Comparison of ENCODE assay signal across 18 cellular contexts in genomic region chr14:58574623-58575022, GRCh38.
DNase-seq lines count a peak whose midpoint lies in the region; ATAC-seq and TF ChIP-seq lines count a peak whose summit lies in the region.
"Had no signal": no experiment of that assay in that cellular context is flagged by ENCODE, and none has a peak within 500 bp of the region (broad histone marks: within the 10 kb centered on the region; RNA-seq: fewer than 3 reads in every experiment).

No MANE protein-coding gene starts in this region.

- no peaks in the 10 kb centered on the region for H3K9me3 Mint-ChIP-seq in GM23338
- H3K9me3 Mint-ChIP-seq: natural killer cell treated with Interleukin-12 subunit alpha and Interleukin-12 subunit beta and Interleukin-15 and Interleukin-18, amount 100 ng/mL, for 72 hours; T-helper 1 cell treated with Interleukin-12 subunit alpha and Interleukin-12 subunit beta and Interleukin-4 antibody, amounts not matched to agents 30 μg/mL and 1 μg/mL, for 36 hours had no signal

- ATAC-seq in GM23338 (peak; percentile 73), foreskin keratinocyte (peak; percentile 31), HG02938 (IDR thresholded peaks at IDR 0.05; ENCODE audit: unreplicated experiment) (no peak), upper lobe of left lung (ENCODE audit: low FRiP score in 2 of 2) (no peak), HG02885 (IDR thresholded peaks at IDR 0.05; ENCODE audit: poor library complexity, unreplicated experiment) (no peak)
- ATAC-seq: natural killer cell treated with Interleukin-12 subunit alpha and Interleukin-12 subunit beta and Interleukin-15 and Interleukin-18, amount 100 ng/mL, for 72 hours had no signal

- TF ChIP-seq CTCF in BE2C (IDR thresholded peaks at IDR 0.05; ENCODE audit: low read depth, low read length) (0 out of 2 replicates have a peak, but pooled peaks have one; percentile 12), GM23338 (conservative IDR thresholded peaks at IDR 0.05; ENCODE audit: low read depth in 2 of 2) (peak; percentile 62 to 69), SK-N-SH (IDR thresholded peaks at IDR 0.05) (peak; percentile 18; the same call in 1 of the 2 replicates), foreskin keratinocyte (conservative IDR thresholded peaks at IDR 0.05) (peak; percentile 35), upper lobe of left lung (IDR thresholded peaks at IDR 0.05) (no peak)

- H3K27me3 ChIP-seq in BE2C = peaks cover 2% of the 10 kb centered on the region; the same call in 1 of the 2 replicates
- H3K27me3 ChIP-seq in GM23338 (ENCODE audit: insufficient read depth) = no peaks in the 10 kb centered on the region
- H3K27me3 ChIP-seq in SK-N-SH (ENCODE audit: insufficient read depth) = no peaks in the 10 kb centered on the region
- H3K27me3 ChIP-seq in foreskin keratinocyte = peaks cover 8% of the 10 kb centered on the region
- no peaks in the 10 kb centered on the region for H3K27me3 ChIP-seq in upper lobe of left lung
- H3K27me3 ChIP-seq: MG63 had no signal

- no peak overlapping the region for H3K9ac ChIP-seq in SK-N-SH

- 73% methylated on average over 2 of the region's 2 CpGs for WGBS in SK-N-SH (ENCODE audit: low lambda C conversion rate)
- 90 to 98% methylated on average over 2 of the region's 2 CpGs for WGBS in upper lobe of left lung, 2 donors

- H2AFZ ChIP-seq in GM23338 (no peak overlapping the region), SK-N-SH (ENCODE audit: low read depth) (no peak overlapping the region)

- H3K4me1 ChIP-seq in BE2C (no peaks in the 10 kb centered on the region), GM23338 (ENCODE audit: insufficient read depth) (0 out of 2 replicates have a peak, but pooled peaks cover 3% of the 10 kb centered on the region), SK-N-SH (ENCODE audit: control insufficient read depth in 1 of 2, insufficient read depth in 2 of 2, low read depth in 1 of 2, low read length in 1 of 2) (no peaks in the 10 kb centered on the region), foreskin keratinocyte (no peaks in the 10 kb centered on the region), upper lobe of left lung (no peaks in the 10 kb centered on the region)

- H3K36me3 Mint-ChIP-seq in GM23338 (ENCODE audit: low read depth) = no peaks in the 10 kb centered on the region
- H3K36me3 Mint-ChIP-seq: natural killer cell treated with Interleukin-12 subunit alpha and Interleukin-12 subunit beta and Interleukin-15 and Interleukin-18, amount 100 ng/mL, for 72 hours had no signal

- CTCF ChIA-PET in SK-N-SH (lab: Yijun Ruan, JAX) = interaction anchor here (1.0 to 1.2 kb wide), 4 partner anchors 10 to 74 kb away, joined by 3 to 5 read pairs (median 4); no protein-coding TSS in a partner anchor

- POLR2A ChIA-PET in SK-N-SH (lab: Yijun Ruan, JAX) = no interaction called here

- H3K79me2 ChIP-seq in GM23338 (replicated peaks; ENCODE audit: insufficient read depth) = no peaks in the 10 kb centered on the region
- H3K79me2 ChIP-seq in SK-N-SH (ENCODE audit: insufficient read depth) = no peaks in the 10 kb centered on the region

- TF ChIP-seq EP300 in SK-N-SH (IDR thresholded peaks at IDR 0.05; ENCODE audit: borderline replicate concordance in 1 of 2, low read depth in 1 of 2, low read length in 1 of 2) = no peak
- no peak for TF ChIP-seq EP300 in upper lobe of left lung (IDR thresholded peaks at IDR 0.05)

- peaks cover 3% of the 10 kb centered on the region for H3K27me3 Mint-ChIP-seq in GM23338 (ENCODE audit: insufficient read depth, low read depth, poor library complexity)
- H3K27me3 Mint-ChIP-seq: natural killer cell treated with Interleukin-12 subunit alpha and Interleukin-12 subunit beta and Interleukin-15 and Interleukin-18, amount 100 ng/mL, for 72 hours had no signal

- H3K27ac Mint-ChIP-seq in GM23338 = no peak overlapping the region
- H3K27ac Mint-ChIP-seq: natural killer cell treated with Interleukin-12 subunit alpha and Interleukin-12 subunit beta and Interleukin-15 and Interleukin-18, amount 100 ng/mL, for 72 hours; T-helper 1 cell treated with Interleukin-12 subunit alpha and Interleukin-12 subunit beta and Interleukin-4 antibody, amounts not matched to agents 30 μg/mL and 1 μg/mL, for 36 hours had no signal

- H3K27ac ChIP-seq in GM23338 (ENCODE audit: low read depth) (no peak overlapping the region), SK-N-SH (ENCODE audit: low read depth in 2 of 2, low read length in 1 of 2) (no peak overlapping the region), foreskin keratinocyte (no peak overlapping the region), upper lobe of left lung (no peak overlapping the region)
- H3K27ac ChIP-seq: RWPE1 had no signal

- no peak overlapping the region for H3K4me3 ChIP-seq in BE2C (ENCODE audit: low read depth, low read length)
- no peak overlapping the region for H3K4me3 ChIP-seq in GM23338
- no peak overlapping the region for H3K4me3 ChIP-seq in SK-N-SH (ENCODE audit: low read depth in 2 of 2, low read length in 1 of 2)
- H3K4me3 ChIP-seq in upper lobe of left lung = no peak overlapping the region
- H3K4me3 ChIP-seq: lung, MG63 had no signal

- no peaks in the 10 kb centered on the region for H3F3A ChIP-seq in GM23338 (replicated peaks; ENCODE audit: low read depth)
- H3F3A ChIP-seq in SK-N-SH (replicated peaks; ENCODE audit: insufficient read depth) = peaks cover 5% of the 10 kb centered on the region

- no peak overlapping the region for H3K4me3 Mint-ChIP-seq in GM23338
- H3K4me3 Mint-ChIP-seq: natural killer cell treated with Interleukin-12 subunit alpha and Interleukin-12 subunit beta and Interleukin-15 and Interleukin-18, amount 100 ng/mL, for 72 hours; T-helper 1 cell treated with Interleukin-12 subunit alpha and Interleukin-12 subunit beta and Interleukin-4 antibody, amounts not matched to agents 30 μg/mL and 1 μg/mL, for 36 hours had no signal

- H3K9me2 ChIP-seq in GM23338 (ENCODE audit: insufficient read depth) (no peaks in the 10 kb centered on the region), SK-N-SH (no peaks in the 10 kb centered on the region)

- no peaks in the 10 kb centered on the region for H3K36me3 ChIP-seq in BE2C
- no peaks in the 10 kb centered on the region for H3K36me3 ChIP-seq in GM23338 (ENCODE audit: insufficient read depth)
- no peaks in the 10 kb centered on the region for H3K36me3 ChIP-seq in SK-N-SH (replicated peaks in 1 of 2; ENCODE audit: control insufficient read depth in 1 of 2, insufficient read depth in 2 of 2, low read length in 1 of 2)
- no peaks in the 10 kb centered on the region for H3K36me3 ChIP-seq in upper lobe of left lung
- H3K36me3 ChIP-seq: MG63 had no signal

- no peak for TF ChIP-seq POLR2A in upper lobe of left lung (IDR thresholded peaks at IDR 0.05)

- TF ChIP-seq RAD21 in SK-N-SH (IDR thresholded peaks at IDR 0.05; ENCODE audit: low read length) = no peak; the same call in 1 of the 2 replicates

- H3K4me2 ChIP-seq in GM23338 (no peak overlapping the region), SK-N-SH (no peak overlapping the region)

- DNase-seq in BE2C (no peak), GM23338 (ENCODE audit: low spot score) (peak; percentile 71), SK-N-SH (no peak), foreskin keratinocyte (no peak), glomerular visceral epithelial cell (ENCODE audit: extremely low spot score) (no peak), upper lobe of left lung (no peak)
- DNase-seq: activated CD8-positive, alpha-beta memory T cell treated with anti-CD3 and anti-CD28 coated beads, Interleukin-2, amount 50 U/mL, for 48 hours; activated naive CD4-positive, alpha-beta T cell; AML-193; MG63; NCI-H2081; NCI-H748 treated with DMSO at 0.1 percent for 48 hours had no signal

- no peaks in the 10 kb centered on the region for H4K20me1 ChIP-seq in GM23338 (replicated peaks; ENCODE audit: insufficient read depth)
- no peaks in the 10 kb centered on the region for H4K20me1 ChIP-seq in SK-N-SH (ENCODE audit: insufficient read depth)

- peaks cover 11% of the 10 kb centered on the region; the same call in 2 of the 3 replicates for H3K4me1 Mint-ChIP-seq in GM23338

- H3K9me3 ChIP-seq in BE2C = no peaks in the 10 kb centered on the region
- no peaks in the 10 kb centered on the region for H3K9me3 ChIP-seq in SK-N-SH
- no peaks in the 10 kb centered on the region for H3K9me3 ChIP-seq in upper lobe of left lung
- H3K9me3 ChIP-seq: MG63 had no signal

TF ChIP-seq in GM23338, 12 proteins besides CTCF, POLR2A, EP300 and RAD21 (continues in another document):
- no peak for TF ChIP-seq EZH2phosphoT487 (IDR thresholded peaks at IDR 0.05; ENCODE audit: unreplicated experiment)
- TF ChIP-seq NANOG (IDR thresholded peaks at IDR 0.05; ENCODE audit: borderline replicate concordance) = no peak
- TF ChIP-seq ZNF331 (CRISPR knock-in tag; IDR thresholded peaks at IDR 0.05; ENCODE audit: low read depth) = no peak
- TF ChIP-seq POLR2AphosphoS5 (IDR thresholded peaks at IDR 0.05; ENCODE audit: low read depth) = no peak
- TF ChIP-seq ZNF114 (CRISPR knock-in tag; IDR thresholded peaks at IDR 0.05) = no peak
- TF ChIP-seq, protein P1, sequence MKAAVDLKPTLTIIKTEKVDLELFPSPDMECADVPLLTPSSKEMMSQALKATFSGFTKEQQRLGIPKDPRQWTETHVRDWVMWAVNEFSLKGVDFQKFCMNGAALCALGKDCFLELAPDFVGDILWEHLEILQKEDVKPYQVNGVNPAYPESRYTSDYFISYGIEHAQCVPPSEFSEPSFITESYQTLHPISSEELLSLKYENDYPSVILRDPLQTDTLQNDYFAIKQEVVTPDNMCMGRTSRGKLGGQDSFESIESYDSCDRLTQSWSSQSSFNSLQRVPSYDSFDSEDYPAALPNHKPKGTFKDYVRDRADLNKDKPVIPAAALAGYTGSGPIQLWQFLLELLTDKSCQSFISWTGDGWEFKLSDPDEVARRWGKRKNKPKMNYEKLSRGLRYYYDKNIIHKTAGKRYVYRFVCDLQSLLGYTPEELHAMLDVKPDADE (IDR thresholded peaks at IDR 0.05) = no peak

TF ChIP-seq in SK-N-SH, 30 proteins besides CTCF, POLR2A, EP300 and RAD21 (continues in another document):
- TF ChIP-seq RCOR1 (IDR thresholded peaks at IDR 0.05; ENCODE audit: low read length) = no peak
- TF ChIP-seq, protein P2, sequence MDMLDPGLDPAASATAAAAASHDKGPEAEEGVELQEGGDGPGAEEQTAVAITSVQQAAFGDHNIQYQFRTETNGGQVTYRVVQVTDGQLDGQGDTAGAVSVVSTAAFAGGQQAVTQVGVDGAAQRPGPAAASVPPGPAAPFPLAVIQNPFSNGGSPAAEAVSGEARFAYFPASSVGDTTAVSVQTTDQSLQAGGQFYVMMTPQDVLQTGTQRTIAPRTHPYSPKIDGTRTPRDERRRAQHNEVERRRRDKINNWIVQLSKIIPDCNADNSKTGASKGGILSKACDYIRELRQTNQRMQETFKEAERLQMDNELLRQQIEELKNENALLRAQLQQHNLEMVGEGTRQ (IDR thresholded peaks at IDR 0.05; ENCODE audit: borderline replicate concordance, low read depth, low read length) = no peak
- no peak for TF ChIP-seq RFX5 (IDR thresholded peaks at IDR 0.05; ENCODE audit: low read length)
- no peak for TF ChIP-seq GATA2 (CRISPR knock-in tag; IDR thresholded peaks at IDR 0.05)
- no peak for TF ChIP-seq MXI1 (IDR thresholded peaks at IDR 0.05; ENCODE audit: low read depth, low read length)
- TF ChIP-seq YY1 (IDR thresholded peaks at IDR 0.05; ENCODE audit: low read depth) = no peak

Comparison
In these comparisons a context has a peak if more than half of its experiments do, and no peak if none do; other contexts are left out.
1. CTCF ChIP-seq: peak in BE2C (single experiment), GM23338 (2 of 2), SK-N-SH (single experiment) and foreskin keratinocyte (single experiment); none in upper lobe of left lung (0 of 6).
2. ATAC-seq: peak in GM23338 (single experiment) and foreskin keratinocyte (single experiment); none in HG02938 (single experiment), upper lobe of left lung (0 of 2) and HG02885 (single experiment).